Comparison of ENCODE assay signal across 2 cellular contexts in the genomic region with DNA sequence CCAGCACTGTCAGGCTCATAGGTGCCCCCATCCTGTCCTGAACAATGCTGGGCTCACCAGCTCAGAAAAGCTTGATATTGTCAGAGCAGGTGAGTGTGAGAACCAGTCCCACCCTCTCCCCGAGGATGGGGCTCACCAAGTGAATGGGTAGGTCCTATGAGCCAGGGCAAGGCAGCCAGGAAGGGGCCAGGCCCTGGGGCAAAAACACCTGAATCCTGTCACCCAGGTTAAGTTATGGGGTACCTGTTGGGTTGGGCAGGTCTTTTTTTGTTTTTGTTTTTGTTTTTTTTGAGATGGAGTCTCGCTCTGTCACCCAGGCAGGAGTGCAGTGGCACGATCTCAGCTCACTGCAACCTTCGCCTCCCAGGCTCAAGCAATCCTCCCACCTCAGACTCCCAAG. TPM values are rescaled to one million over a fixed set of nuclear protein-coding genes. Genes with fewer than 3 reads are reported as not detected.
"Had no signal": no experiment of that assay in that cellular context is flagged by ENCODE, and none has a peak within 500 bp of the region (broad histone marks: within the 10 kb centered on the region; RNA-seq: fewer than 3 reads in every experiment).

No MANE protein-coding gene starts in this region.

RNA-seq across cellular contexts. Expression of a gene that starts 16.8 kb away (rescaled TPM):
- total RNA-seq: activated CD8-positive, alpha-beta T cell treated with anti-CD3 and anti-CD28 coated beads, Interleukin-2, amount 10 ng/mL, durations not matched to agents 7 days and 5 days; T-helper 17 cell had no signal
